In genomic region chr7:157423348-157423747, GRCh38 we compare ENCODE assay signal across 16 cellular contexts.
"Had no signal": no experiment of that assay in that cellular context is flagged by ENCODE, and none has a peak within 500 bp of the region (broad histone marks: within the 10 kb centered on the region; RNA-seq: fewer than 3 reads in every experiment).

No MANE protein-coding gene starts in this region.

- H3K4me1 ChIP-seq: colonic mucosa, esophagus squamous epithelium, foreskin keratinocyte, suprapubic skin, upper lobe of left lung had no signal

- H3K27ac ChIP-seq: colonic mucosa, esophagus squamous epithelium, foreskin keratinocyte, SK-N-MC, suprapubic skin had no signal

- H3K9me3 ChIP-seq: colonic mucosa, esophagus squamous epithelium, suprapubic skin, upper lobe of left lung had no signal

- DNase-seq: activated CD4-positive, alpha-beta T cell treated with anti-CD3 and anti-CD28 coated beads, Interleukin-2, amount 10 ng/mL, durations not matched to agents 7 days and 5 days; activated CD8-positive, alpha-beta memory T cell treated with anti-CD3 and anti-CD28 coated beads, Interleukin-2, amount 50 U/mL, for 48 hours; activated gamma-delta T cell treated with Interleukin-2 at 50 U/mL for 16 hours; activated naive CD8-positive, alpha-beta T cell treated with anti-CD3 and anti-CD28 coated beads, Interleukin-2, amount 10 ng/mL, durations not matched to agents 7 days and 5 days; anterior cingulate cortex; colonic mucosa; effector CD4-positive, alpha-beta T cell; esophagus squamous epithelium; foreskin keratinocyte; mesendoderm; natural killer cell; nucleus accumbens; upper lobe of left lung had no signal

- ATAC-seq: foreskin keratinocyte, natural killer cell, sciatic nerve had no signal

- H3K36me3 ChIP-seq: colonic mucosa had no signal

- H3K27me3 ChIP-seq: colonic mucosa, esophagus squamous epithelium, foreskin keratinocyte, suprapubic skin, upper lobe of left lung had no signal

- H3K4me3 ChIP-seq: colonic mucosa, esophagus squamous epithelium, SK-N-MC, suprapubic skin, upper lobe of left lung had no signal
